ENCODE assay signal across 1 cellular context in the genomic region with DNA sequence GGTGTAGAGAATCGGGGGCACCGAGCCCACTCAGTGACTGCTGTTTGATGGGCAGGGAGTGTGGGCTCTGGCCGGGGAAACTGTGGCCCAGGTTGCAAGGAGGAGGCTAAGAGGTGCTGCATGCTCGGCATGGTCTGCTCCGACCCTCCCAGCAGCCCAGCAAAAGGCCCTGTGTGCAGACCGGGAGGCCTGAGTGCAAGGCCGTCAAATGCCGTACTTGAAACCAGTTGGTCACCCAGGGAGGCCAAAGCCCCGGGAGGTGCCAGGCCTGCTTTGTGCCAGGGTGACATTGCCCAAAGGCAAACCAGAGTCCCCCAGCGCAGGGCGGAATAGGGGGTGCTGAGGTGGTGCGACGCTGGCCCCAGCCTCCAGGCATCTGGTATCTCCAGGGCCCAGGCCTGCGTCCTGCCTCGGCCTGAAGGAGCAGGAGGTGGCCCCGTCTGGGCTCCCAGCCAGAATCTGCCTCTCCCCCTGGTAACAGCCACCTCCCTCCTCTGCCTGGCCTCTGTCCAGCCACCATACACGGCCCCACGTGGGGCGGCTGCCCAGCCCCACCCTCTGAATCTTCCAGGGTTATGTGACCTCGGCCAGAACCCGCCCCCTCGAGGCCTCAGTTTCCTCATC.
TF ChIP-seq lines count a peak whose summit lies in the region.

No MANE protein-coding gene starts in this region.

TF ChIP-seq in IMR-90, 13 proteins besides CTCF, POLR2A, EP300 and RAD21:
- TF ChIP-seq, protein P1, sequence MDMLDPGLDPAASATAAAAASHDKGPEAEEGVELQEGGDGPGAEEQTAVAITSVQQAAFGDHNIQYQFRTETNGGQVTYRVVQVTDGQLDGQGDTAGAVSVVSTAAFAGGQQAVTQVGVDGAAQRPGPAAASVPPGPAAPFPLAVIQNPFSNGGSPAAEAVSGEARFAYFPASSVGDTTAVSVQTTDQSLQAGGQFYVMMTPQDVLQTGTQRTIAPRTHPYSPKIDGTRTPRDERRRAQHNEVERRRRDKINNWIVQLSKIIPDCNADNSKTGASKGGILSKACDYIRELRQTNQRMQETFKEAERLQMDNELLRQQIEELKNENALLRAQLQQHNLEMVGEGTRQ (IDR thresholded peaks at IDR 0.05; ENCODE audit: low read depth, low read length), result peak; percentile 90
- no peak for TF ChIP-seq CEBPB (IDR thresholded peaks at IDR 0.05; ENCODE audit: low read depth, low read length)
- TF ChIP-seq RFX5 (IDR thresholded peaks at IDR 0.05; ENCODE audit: low read depth, low read length), result peak; percentile 81
- no peak for TF ChIP-seq BHLHE40 (IDR thresholded peaks at IDR 0.05; ENCODE audit: low read depth, low read length)
- peak; percentile 45; the same call in 1 of the 2 replicates for TF ChIP-seq MAZ (IDR thresholded peaks at IDR 0.05; ENCODE audit: borderline replicate concordance, low read depth, low read length)
- peak; percentile 62; the same call in 1 of the 2 replicates for TF ChIP-seq MXI1 (IDR thresholded peaks at IDR 0.05; ENCODE audit: borderline replicate concordance, low read depth, low read length)
- TF ChIP-seq MAFK (IDR thresholded peaks at IDR 0.05; ENCODE audit: low read depth, low read length), result no peak
- no peak for TF ChIP-seq SMC3 (IDR thresholded peaks at IDR 0.05; ENCODE audit: low read depth, low read length)
- TF ChIP-seq FOS (IDR thresholded peaks at IDR 0.05; ENCODE audit: low read depth, low read length), result no peak
- TF ChIP-seq RCOR1 (IDR thresholded peaks at IDR 0.05; ENCODE audit: insufficient replicate concordance, low read length), result no peak
